Comparison of ENCODE assay signal across 8 cellular contexts in the genomic region with DNA sequence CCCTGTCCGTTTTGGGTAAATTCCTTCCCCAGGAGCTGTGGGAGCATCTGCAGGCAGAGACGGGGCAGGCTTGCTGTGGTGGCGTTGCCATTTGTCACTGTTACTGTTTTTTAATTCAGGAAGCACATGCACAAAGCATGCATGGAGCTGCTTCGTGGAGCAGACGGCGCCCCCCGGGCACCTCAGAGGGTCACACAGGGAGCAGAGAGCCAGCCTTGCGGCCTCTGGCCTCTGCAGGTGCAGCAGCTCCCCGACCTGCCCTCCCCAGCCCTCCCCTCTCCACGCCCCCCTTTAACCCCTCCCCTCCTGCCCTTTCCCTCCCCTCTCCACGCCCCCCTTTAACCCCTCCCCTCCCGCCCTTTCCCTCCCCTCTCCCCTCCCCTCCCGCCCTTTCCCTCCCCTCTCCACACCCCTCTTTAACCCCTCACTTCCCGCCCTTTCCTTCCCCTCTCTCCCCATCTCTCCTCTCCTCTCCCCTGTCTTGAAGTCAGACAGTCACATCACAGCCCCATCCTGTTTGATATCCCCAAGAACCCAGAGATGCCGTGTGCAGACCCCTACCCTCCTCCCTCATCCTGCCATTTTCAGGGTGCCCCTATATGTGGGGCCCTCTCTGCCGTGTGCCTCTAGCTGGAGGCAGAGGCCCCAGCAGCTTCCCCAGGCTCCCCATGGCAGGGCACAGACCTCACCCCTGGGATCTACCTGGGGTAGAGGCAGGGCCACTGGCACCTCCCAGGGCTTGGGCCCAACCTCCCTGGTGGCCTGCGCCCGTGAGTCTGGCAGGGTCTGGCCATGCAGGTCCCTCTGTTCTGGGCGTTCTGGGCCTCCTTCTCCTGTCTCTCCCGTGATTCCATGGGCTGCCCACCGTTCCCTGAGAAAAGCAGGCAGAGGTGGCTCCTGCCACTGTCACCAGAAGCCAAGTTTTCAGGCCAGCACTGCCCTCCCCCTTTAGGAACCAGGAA. TPM values are rescaled to one million over a fixed set of nuclear protein-coding genes. Genes with fewer than 3 reads are reported as not detected.
DNase-seq lines count a peak whose midpoint lies in the region; ATAC-seq and TF ChIP-seq lines count a peak whose summit lies in the region.

No MANE protein-coding gene starts in this region.

- DNase-seq in A172 (ENCODE audit: low spot score) (peak; percentile 46), GM20000 (ENCODE audit: low spot score) (peak; percentile 77), SK-MEL-5 (ENCODE audit: low read depth, low spot score) (peak; percentile 78), astrocyte of the cerebellum (ENCODE audit: low read depth) (peak; percentile 32), iPS-NIHi7 (ENCODE audit: extremely low spot score) (peak; percentile 83), middle frontal gyrus (ENCODE audit: extremely low spot score, low spot score) (no peak)
- no peak for DNase-seq in stimulated activated naive B cell treated with anti-CD40 and anti-IgM and Interleukin-4, amounts not matched to agents 10 μg/mL and 1 μg/mL and 100 μg/mL, for 72 hours

- H3K4me1 Mint-ChIP-seq in stimulated activated naive B cell treated with anti-CD40 and anti-IgM and Interleukin-4, amounts not matched to agents 10 μg/mL and 1 μg/mL and 100 μg/mL, for 72 hours, result peaks cover 10 to 31% of the 10 kb centered on the region in 2 donors

- H3K4me3 ChIP-seq in astrocyte of the cerebellum (ENCODE audit: low read depth, low read length), result no peak overlapping the region

- TF ChIP-seq CTCF in GM20000 (IDR thresholded peaks at IDR 0.05; ENCODE audit: extremely low read depth, missing control alignments), result no peak
- TF ChIP-seq CTCF in astrocyte of the cerebellum (IDR thresholded peaks at IDR 0.05; ENCODE audit: low read depth, low read length, missing control alignments), result no peak

- H3K4me3 Mint-ChIP-seq in stimulated activated naive B cell treated with anti-CD40 and anti-IgM and Interleukin-4, amounts not matched to agents 10 μg/mL and 1 μg/mL and 100 μg/mL, for 72 hours, result peak overlapping the region in 1 of 2 donors; percentile 13

- H3K9me3 Mint-ChIP-seq in stimulated activated naive B cell treated with anti-CD40 and anti-IgM and Interleukin-4, amounts not matched to agents 10 μg/mL and 1 μg/mL and 100 μg/mL, for 72 hours, result no peaks in the 10 kb centered on the region

- peak; percentile 12 to 21 for ATAC-seq in stimulated activated naive B cell treated with anti-CD40 and anti-IgM and Interleukin-4, amounts not matched to agents 10 μg/mL and 1 μg/mL and 100 μg/mL, for 72 hours (replicated peaks)
- ATAC-seq in GM19463 (IDR thresholded peaks at IDR 0.05; ENCODE audit: unreplicated experiment), result no peak

- H3K36me3 Mint-ChIP-seq in stimulated activated naive B cell treated with anti-CD40 and anti-IgM and Interleukin-4, amounts not matched to agents 10 μg/mL and 1 μg/mL and 100 μg/mL, for 72 hours, result no peaks in the 10 kb centered on the region

- in situ Hi-C loops in SK-MEL-5 (cut with HindIII; ENCODE audit: low pct_unique_long_range_greater_than_20kb, low sequenced_read_pairs) (no loop called here), astrocyte of the cerebellum (cut with HindIII; ENCODE audit: low sequenced_read_pairs) (no loop called here)

- H3K27ac Mint-ChIP-seq in stimulated activated naive B cell treated with anti-CD40 and anti-IgM and Interleukin-4, amounts not matched to agents 10 μg/mL and 1 μg/mL and 100 μg/mL, for 72 hours, result no peak overlapping the region

- H3K27me3 Mint-ChIP-seq in stimulated activated naive B cell treated with anti-CD40 and anti-IgM and Interleukin-4, amounts not matched to agents 10 μg/mL and 1 μg/mL and 100 μg/mL, for 72 hours, result peaks cover 1 to 26% of the 10 kb centered on the region in 2 donors

RNA-seq across cellular contexts. Expression of a gene that starts 29.6 kb away (rescaled TPM):
- total RNA-seq in A172 (2014; rRNA removed; shearing (Covaris generic)), result 113 and 145 TPM in 2 replicates
- total RNA-seq in SK-MEL-5 (2014; rRNA removed; shearing (Covaris generic)), result 53.4 and 57.4 TPM in 2 replicates
- polyA plus RNA-seq in SK-MEL-5 (2015; cell fraction: cytosol; rRNA removed), result 50.7 and 51.8 TPM in 2 replicates
- polyA plus RNA-seq in SK-MEL-5 (2015; cell fraction: nucleus; rRNA removed), result 108 and 120 TPM in 2 replicates

Comparison
In these comparisons a context has a peak if more than half of its experiments do, and no peak if none do; other contexts are left out.
1. DNase-seq: peak in A172 (single experiment), GM20000 (single experiment), SK-MEL-5 (single experiment), astrocyte of the cerebellum (single experiment) and iPS-NIHi7 (single experiment); none in stimulated activated naive B cell treated with anti-CD40 and anti-IgM and Interleukin-4, amounts not matched to agents 10 μg/mL and 1 μg/mL and 100 μg/mL, for 72 hours (single experiment) and middle frontal gyrus (single experiment).